In the genomic region with DNA sequence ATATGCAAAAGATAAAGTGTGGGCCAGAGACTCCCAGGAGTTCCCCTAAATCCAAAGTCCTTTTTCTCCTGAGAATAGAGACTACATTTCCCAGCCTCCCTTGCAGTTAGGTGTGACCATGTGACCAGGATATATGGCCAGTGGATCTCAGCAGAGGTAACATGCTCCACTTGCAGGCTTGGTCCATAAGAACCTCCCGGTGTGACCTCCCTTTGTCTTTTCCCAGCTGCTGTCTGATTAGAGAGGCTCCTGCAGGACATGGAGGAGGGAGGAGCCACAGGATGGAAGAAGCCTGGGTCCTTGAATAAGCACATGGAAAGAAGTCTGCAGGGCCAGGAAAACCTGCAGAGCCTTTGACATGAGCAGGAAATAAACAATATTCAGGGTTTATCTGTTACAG, we compare ENCODE assay signal across 16 cellular contexts.
DNase-seq lines count a peak whose midpoint lies in the region; ATAC-seq, FAIRE-seq and TF ChIP-seq lines count a peak whose summit lies in the region.
"Had no signal": no experiment of that assay in that cellular context is flagged by ENCODE, and none has a peak within 500 bp of the region (broad histone marks: within the 10 kb centered on the region; RNA-seq: fewer than 3 reads in every experiment).

No MANE protein-coding gene starts in this region.

- H3K4me2 ChIP-seq in A549 (no peak overlapping the region), MM.1S (ENCODE audit: low read depth, low read length) (no peak overlapping the region)

- no peak for TF ChIP-seq POLR2A in A549 (IDR thresholded peaks at IDR 0.05; ENCODE audit: low read length)

- no peaks in the 10 kb centered on the region for H4K20me1 ChIP-seq in MM.1S (ENCODE audit: insufficient read depth, low read length)

- no peak for TF ChIP-seq CTCF in A549 (IDR thresholded peaks at IDR 0.05)
- no peak for TF ChIP-seq CTCF in MM.1S (IDR thresholded peaks at IDR 0.05; ENCODE audit: low read length)

- no peak for TF ChIP-seq RAD21 in A549 (conservative IDR thresholded peaks at IDR 0.05 in 1 of 2, IDR thresholded peaks at IDR 0.05 in 1 of 2)

- H3K27me3 ChIP-seq in MM.1S (replicated peaks; ENCODE audit: insufficient read depth, low read length): no peaks in the 10 kb centered on the region
- H3K27me3 ChIP-seq: cardiac muscle cell had no signal

- no peak for TF ChIP-seq EP300 in A549 (IDR thresholded peaks at IDR 0.05)

- H3K27ac Mint-ChIP-seq in activated T-cell treated with anti-CD3 and anti-CD28 coated beads, Interleukin-2, amount 50 U/mL, for 24 hours: no peak overlapping the region
- H3K27ac Mint-ChIP-seq: stimulated activated effector memory CD8-positive, alpha-beta T cell treated with anti-CD3 and anti-CD28 coated beads, Interleukin-12 subunit alpha, Interleukin-12 subunit beta, amount 100 ng/mL, for 72 hours had no signal

- H3K36me3 Mint-ChIP-seq in activated T-cell treated with anti-CD3 and anti-CD28 coated beads, Interleukin-2, amount 50 U/mL, for 24 hours (ENCODE audit: low read depth): no peaks in the 10 kb centered on the region
- H3K36me3 Mint-ChIP-seq: stimulated activated effector memory CD8-positive, alpha-beta T cell treated with anti-CD3 and anti-CD28 coated beads, Interleukin-12 subunit alpha, Interleukin-12 subunit beta, amount 100 ng/mL, for 72 hours had no signal

- H3K4me3 ChIP-seq in A549: no peak overlapping the region
- no peak overlapping the region for H3K4me3 ChIP-seq in MM.1S (ENCODE audit: low read length)
- H3K4me3 ChIP-seq: cardiac muscle cell had no signal

- no peaks in the 10 kb centered on the region for H3K9me2 ChIP-seq in MM.1S (replicated peaks; ENCODE audit: insufficient read depth, low read length)

- WGBS in A549 (ENCODE audit: missing lambda C conversion rate): 41% methylated on average over 1 of the region's 1 CpG

- no peaks in the 10 kb centered on the region for H3K36me3 ChIP-seq in MM.1S (replicated peaks; ENCODE audit: insufficient read depth, low read length)
- H3K36me3 ChIP-seq: cardiac muscle cell had no signal

- H3F3A ChIP-seq in MM.1S (ENCODE audit: insufficient read depth, low read length): peaks cover 5% of the 10 kb centered on the region; the same call in 1 of the 2 replicates

- peak; percentile 56 to 75; a peak in 5 of 6 replicates for ATAC-seq in A549
- ATAC-seq in HG02870 (IDR thresholded peaks at IDR 0.05; ENCODE audit: unreplicated experiment): no peak
- ATAC-seq: stimulated activated effector memory CD8-positive, alpha-beta T cell treated with anti-CD3 and anti-CD28 coated beads, Interleukin-12 subunit alpha, Interleukin-12 subunit beta, amount 100 ng/mL, for 72 hours had no signal

- DNase-seq in A549 (ENCODE audit: low read depth in 1 of 2, low spot score in 1 of 2) (peak in 1 of 2 experiments; percentile 19), DMS53 treated with DMSO at 0.1 percent for 48 hours (lab: John Stamatoyannopoulos, UW; ENCODE audit: unreplicated experiment) (peak; percentile 31), NCI-H345 treated with DMSO at 0.1 percent for 48 hours (lab: John Stamatoyannopoulos, UW; ENCODE audit: unreplicated experiment) (peak; percentile 44), epithelial cell of prostate (ENCODE audit: low read depth, low spot score) (no peak), NCI-H2171 (lab: John Stamatoyannopoulos, UW) (no peak), MM.1S (no peak)
- DNase-seq in activated T-cell treated with anti-CD3 and anti-CD28 coated beads, Interleukin-2, amount 50 U/mL, for 24 hours: no peak
- DNase-seq: activated effector memory CD4-positive, alpha-beta T cell treated with anti-CD3 and anti-CD28 coated beads, Interleukin-2, amount 50 U/mL, for 16 hours; effector CD4-positive, alpha-beta T cell; midbrain; NCI-H1694; SHP77 treated with DMSO at 0.1 percent for 48 hours; stimulated activated CD4-positive, alpha-beta T cell treated with anti-CD3 and anti-CD28 coated beads, Interleukin-12 subunit alpha, Interleukin-12 subunit beta, amount 100 ng/mL, for 4 hours had no signal

- peaks cover 32% of the 10 kb centered on the region for H3K4me1 Mint-ChIP-seq in activated T-cell treated with anti-CD3 and anti-CD28 coated beads, Interleukin-2, amount 50 U/mL, for 24 hours (ENCODE audit: low read depth)

- H3K27me3 Mint-ChIP-seq in activated T-cell treated with anti-CD3 and anti-CD28 coated beads, Interleukin-2, amount 50 U/mL, for 24 hours: no peaks in the 10 kb centered on the region

- H3K9me3 ChIP-seq in A549 (0 out of 3 replicates have a peak, but pooled peaks cover 2% of the 10 kb centered on the region), MM.1S (replicated peaks; ENCODE audit: insufficient read depth, low read length) (no peaks in the 10 kb centered on the region)

- H3K27ac ChIP-seq in A549 (no peak overlapping the region), epithelial cell of prostate (peak overlapping the region; percentile 18), MM.1S (ENCODE audit: low read length) (no peak overlapping the region)
- H3K27ac ChIP-seq: cardiac muscle cell had no signal

- H3K4me1 ChIP-seq in A549 (no peaks in the 10 kb centered on the region), MM.1S (ENCODE audit: low read length) (peaks cover 51% of the 10 kb centered on the region)

- FAIRE-seq in A549 (lab: Jason Lieb, UNC): no peak

- H3K9me3 Mint-ChIP-seq in activated T-cell treated with anti-CD3 and anti-CD28 coated beads, Interleukin-2, amount 50 U/mL, for 24 hours: no peaks in the 10 kb centered on the region
- H3K9me3 Mint-ChIP-seq: stimulated activated effector memory CD8-positive, alpha-beta T cell treated with anti-CD3 and anti-CD28 coated beads, Interleukin-12 subunit alpha, Interleukin-12 subunit beta, amount 100 ng/mL, for 72 hours had no signal

- no peak overlapping the region for H3K9ac ChIP-seq in MM.1S (ENCODE audit: low read length)

- H3K79me2 ChIP-seq in MM.1S (ENCODE audit: low read length): 0 out of 2 replicates have a peak, but pooled peaks cover 4% of the 10 kb centered on the region

- no peak overlapping the region for H3K4me3 Mint-ChIP-seq in activated T-cell treated with anti-CD3 and anti-CD28 coated beads, Interleukin-2, amount 50 U/mL, for 24 hours
- H3K4me3 Mint-ChIP-seq: stimulated activated effector memory CD8-positive, alpha-beta T cell treated with anti-CD3 and anti-CD28 coated beads, Interleukin-12 subunit alpha, Interleukin-12 subunit beta, amount 100 ng/mL, for 72 hours had no signal

- CTCF ChIA-PET in A549 (lab: Yijun Ruan, JAX): interaction anchor here (0.9 to 1.3 kb wide), 2 partner anchors 137 to 140 kb away, joined by 3 read pairs; no protein-coding TSS in a partner anchor

- H2AFZ ChIP-seq in MM.1S (ENCODE audit: low read length): no peak overlapping the region

- POLR2A ChIA-PET in A549 (lab: Yijun Ruan, JAX): no interaction called here

TF ChIP-seq in A549, 52 proteins besides CTCF, POLR2A, EP300 and RAD21:
- TF ChIP-seq, protein P1, sequence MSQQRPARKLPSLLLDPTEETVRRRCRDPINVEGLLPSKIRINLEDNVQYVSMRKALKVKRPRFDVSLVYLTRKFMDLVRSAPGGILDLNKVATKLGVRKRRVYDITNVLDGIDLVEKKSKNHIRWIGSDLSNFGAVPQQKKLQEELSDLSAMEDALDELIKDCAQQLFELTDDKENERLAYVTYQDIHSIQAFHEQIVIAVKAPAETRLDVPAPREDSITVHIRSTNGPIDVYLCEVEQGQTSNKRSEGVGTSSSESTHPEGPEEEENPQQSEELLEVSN (IDR thresholded peaks at IDR 0.05; ENCODE audit: borderline replicate concordance, low read depth): no peak
- TF ChIP-seq, protein P2, sequence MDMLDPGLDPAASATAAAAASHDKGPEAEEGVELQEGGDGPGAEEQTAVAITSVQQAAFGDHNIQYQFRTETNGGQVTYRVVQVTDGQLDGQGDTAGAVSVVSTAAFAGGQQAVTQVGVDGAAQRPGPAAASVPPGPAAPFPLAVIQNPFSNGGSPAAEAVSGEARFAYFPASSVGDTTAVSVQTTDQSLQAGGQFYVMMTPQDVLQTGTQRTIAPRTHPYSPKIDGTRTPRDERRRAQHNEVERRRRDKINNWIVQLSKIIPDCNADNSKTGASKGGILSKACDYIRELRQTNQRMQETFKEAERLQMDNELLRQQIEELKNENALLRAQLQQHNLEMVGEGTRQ (IDR thresholded peaks at IDR 0.05): peak; percentile 65; the same call in 1 of the 2 replicates
- no peak for TF ChIP-seq RARB (CRISPR knock-in tag; IDR thresholded peaks at IDR 0.05)
- no peak for TF ChIP-seq HEYL (CRISPR knock-in tag; IDR thresholded peaks at IDR 0.05)
- TF ChIP-seq SREBF2 (IDR thresholded peaks at IDR 0.05): no peak
TF ChIP-seq in A549: peak in this region for 1.

Comparison
In these comparisons a context has a peak if more than half of its experiments do, and no peak if none do; other contexts are left out.
1. DNase-seq: peak in DMS53 treated with DMSO at 0.1 percent for 48 hours (single experiment) and NCI-H345 treated with DMSO at 0.1 percent for 48 hours (single experiment); none in epithelial cell of prostate (single experiment), NCI-H2171 (single experiment), activated T-cell treated with anti-CD3 and anti-CD28 coated beads, Interleukin-2, amount 50 U/mL, for 24 hours (single experiment) and MM.1S (single experiment).